ENCODE assay signal across 8 cellular contexts in genomic region chr16:2682209-2683021, GRCh38. TPM values are rescaled to one million over a fixed set of nuclear protein-coding genes. Genes with fewer than 3 reads are reported as not detected.
DNase-seq lines count a peak whose midpoint lies in the region; ATAC-seq and TF ChIP-seq lines count a peak whose summit lies in the region.

TSS of gene KCTD5 (plus strand) at chr16:2682523. CDS start at chr16:2682549, 26 bp downstream.

- CTCF ChIA-PET in activated CD4-positive, alpha-beta T cell treated with anti-CD3 and anti-CD28 coated beads for 36 hours (lab: Charles Lee) = no interaction called here

- TF ChIP-seq CTCF in AG09319 (IDR thresholded peaks at IDR 0.05; ENCODE audit: low read depth, low read length) (no peak), chondrocyte (IDR thresholded peaks at IDR 0.05) (no peak), kidney epithelial cell (IDR thresholded peaks at IDR 0.05; ENCODE audit: insufficient read depth, low read length, poor library complexity, severe bottlenecking) (no peak)

- peak; percentile 86 for DNase-seq in AG09319 (ENCODE audit: extremely low read depth, low read depth)
- DNase-seq in NCI-H524 (lab: John Stamatoyannopoulos, UW) = peak; percentile 89 to 95
- DNase-seq in activated CD4-positive, alpha-beta T cell treated with anti-CD3 and anti-CD28 coated beads for 36 hours = peak; percentile 98
- DNase-seq in chondrocyte (ENCODE audit: low spot score) = peak; percentile 98
- peak; percentile 65 for DNase-seq in kidney epithelial cell (ENCODE audit: low read depth)
- peak; percentile 98 for DNase-seq in stimulated activated CD4-positive, alpha-beta T cell treated with anti-CD3 and anti-CD28 coated beads, Interleukin-15, amount 100 ng/mL, for 24 hours

- no peaks in the 10 kb centered on the region for H3K36me3 ChIP-seq in kidney epithelial cell (ENCODE audit: control insufficient read depth, insufficient read depth, low read length)

- peak within 1 kb of the TSS; percentile 99 for H3K4me3 ChIP-seq in kidney epithelial cell (ENCODE audit: low read depth, low read length)

- intact Hi-C loops in activated CD4-positive, alpha-beta T cell treated with anti-CD3 and anti-CD28 coated beads for 36 hours (cut with DNase I, micrococcal nuclease) = loop anchor here (1.0 to 2.0 kb wide), 11 partner anchors 9 to 1262 kb away; partner anchors contain the start of genes SRRM2 (in 2 of the 2), CCNF (in 1 of the 2), ELOB (in 1 of the 2) and TRAF7 (in 1 of the 2)

- peaks cover 14% of the 10 kb centered on the region for H3K36me3 Mint-ChIP-seq in activated CD4-positive, alpha-beta T cell treated with anti-CD3 and anti-CD28 coated beads for 36 hours (ENCODE audit: low read depth)
- no peaks in the 10 kb centered on the region for H3K36me3 Mint-ChIP-seq in chondrocyte (ENCODE audit: low read depth)

- H3K9me3 Mint-ChIP-seq in activated CD4-positive, alpha-beta T cell treated with anti-CD3 and anti-CD28 coated beads for 36 hours (ENCODE audit: low read depth) = no peaks in the 10 kb centered on the region
- no peaks in the 10 kb centered on the region for H3K9me3 Mint-ChIP-seq in chondrocyte (ENCODE audit: low read depth)

- ATAC-seq in HG03439 (IDR thresholded peaks at IDR 0.05; ENCODE audit: unreplicated experiment) = peak; percentile 73
- peak; percentile 92 for ATAC-seq in activated CD4-positive, alpha-beta T cell treated with anti-CD3 and anti-CD28 coated beads for 36 hours

- no peaks in the 10 kb centered on the region for H3K27me3 Mint-ChIP-seq in activated CD4-positive, alpha-beta T cell treated with anti-CD3 and anti-CD28 coated beads for 36 hours
- no peaks in the 10 kb centered on the region for H3K27me3 Mint-ChIP-seq in chondrocyte (ENCODE audit: low read depth)

- H3K4me1 Mint-ChIP-seq in activated CD4-positive, alpha-beta T cell treated with anti-CD3 and anti-CD28 coated beads for 36 hours = peaks cover 28% of the 10 kb centered on the region
- peaks cover 14% of the 10 kb centered on the region for H3K4me1 Mint-ChIP-seq in chondrocyte (ENCODE audit: low read depth)

- peak within 1 kb of the TSS; percentile 98 for H3K27ac Mint-ChIP-seq in activated CD4-positive, alpha-beta T cell treated with anti-CD3 and anti-CD28 coated beads for 36 hours
- H3K27ac Mint-ChIP-seq in chondrocyte (ENCODE audit: unreplicated experiment) = peak within 1 kb of the TSS; percentile 94

- H3K4me3 Mint-ChIP-seq in activated CD4-positive, alpha-beta T cell treated with anti-CD3 and anti-CD28 coated beads for 36 hours = peak within 1 kb of the TSS; percentile 100
- peak within 1 kb of the TSS; percentile 93 for H3K4me3 Mint-ChIP-seq in chondrocyte (ENCODE audit: unreplicated experiment)

- POLR2A ChIA-PET in activated CD4-positive, alpha-beta T cell treated with anti-CD3 and anti-CD28 coated beads for 36 hours (lab: Charles Lee) = interaction anchor here (0.6 to 1.4 kb wide), 4 partner anchors 9 to 527 kb away, joined by 4 to 9 read pairs (median 6); partner anchors contain the start of genes SRRM2 and TRAF7

- peak; percentile 96 for TF ChIP-seq POLR2A in GM19099 (IDR thresholded peaks at IDR 0.05; ENCODE audit: extremely low read depth, insufficient read length, low read depth)

- H3K27me3 ChIP-seq in kidney epithelial cell (ENCODE audit: control insufficient read depth, insufficient read depth, low read length) = no peaks in the 10 kb centered on the region

RNA-seq across cellular contexts. Expression of gene KCTD5, which starts in this region (rescaled TPM):
- 10 to 100 TPM; 24.0 to 26.2 TPM for total RNA-seq in activated CD4-positive, alpha-beta T cell treated with anti-CD3 and anti-CD28 coated beads for 36 hours
- total RNA-seq in chondrocyte = 27.3 to 29.7 TPM (median 27.4 TPM) in 3 replicates
- 47.4 and 47.8 TPM in 2 replicates for total RNA-seq in kidney epithelial cell

Comparison
In these comparisons a context has a peak if more than half of its experiments do, and no peak if none do; other contexts are left out.
1. Peak in every context shown above with its lines: DNase-seq, ATAC-seq and H3K4me3 ChIP-seq.